Comparison of ENCODE assay signal across 8 cellular contexts in the genomic region with DNA sequence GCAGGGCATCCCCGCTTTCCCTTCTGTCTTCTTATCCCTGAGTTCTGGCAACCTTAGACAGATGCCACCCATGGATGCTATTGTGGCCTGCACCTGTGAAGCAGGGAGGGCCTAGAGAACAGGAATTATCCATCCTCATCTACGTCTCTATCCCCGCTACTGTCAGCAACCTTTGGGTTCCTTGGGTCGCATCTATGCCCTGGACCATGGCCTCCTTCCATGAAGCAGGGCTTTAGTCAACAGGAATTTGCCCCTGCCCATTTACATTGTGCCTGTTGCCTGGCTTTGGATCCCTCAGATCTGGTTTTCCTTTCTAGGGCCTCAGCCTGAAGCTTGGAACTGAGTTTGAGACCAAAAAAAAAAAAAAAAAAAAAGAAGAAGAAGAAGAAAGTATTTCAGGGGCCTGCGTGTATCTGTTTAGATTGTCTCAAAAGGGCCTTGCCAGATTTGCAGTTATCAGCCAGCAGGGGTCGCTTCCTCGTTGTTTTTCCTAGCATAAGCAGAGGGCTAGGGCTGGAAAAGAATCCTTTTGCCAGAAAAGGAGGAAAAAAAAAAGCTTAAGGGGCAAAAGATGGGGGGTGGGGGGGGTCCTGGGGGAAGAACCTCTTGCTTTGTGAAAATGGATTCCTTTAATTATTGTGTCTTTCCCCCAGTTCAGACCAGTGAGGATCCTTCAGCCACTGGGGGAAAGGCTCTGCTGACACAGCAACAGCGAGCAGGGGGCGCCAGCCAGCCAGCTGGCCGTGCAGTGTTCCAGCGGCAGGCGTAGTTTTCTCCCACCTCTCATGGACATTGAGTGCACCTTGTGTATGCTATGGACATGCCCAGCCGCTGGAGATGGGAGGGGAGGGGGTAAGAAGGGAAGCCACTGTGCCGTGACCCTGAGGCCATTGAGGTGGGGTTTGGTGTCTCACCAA.
DNase-seq lines count a peak whose midpoint lies in the region; ATAC-seq and TF ChIP-seq lines count a peak whose summit lies in the region.

No MANE protein-coding gene starts in this region.

- no peak for TF ChIP-seq POLR2A in adrenal gland (IDR thresholded peaks at IDR 0.05)
- TF ChIP-seq POLR2A in spleen (IDR thresholded peaks at IDR 0.05): no peak

- ATAC-seq in HG03159 (IDR thresholded peaks at IDR 0.05; ENCODE audit: unreplicated experiment): no peak

- H3K27ac ChIP-seq in adrenal gland (no peak overlapping the region), hepatocyte (no peak overlapping the region), spleen (no peak overlapping the region)

- TF ChIP-seq CTCF in adrenal gland (IDR thresholded peaks at IDR 0.05): peak; percentile 30 to 59 (median 54)
- TF ChIP-seq CTCF in hepatocyte (IDR thresholded peaks at IDR 0.05; ENCODE audit: poor library complexity): peak; percentile 64
- peak in 8 of 11 experiments; percentile 16 to 59 (median 44) for TF ChIP-seq CTCF in spleen (IDR thresholded peaks at IDR 0.05 in 8 of 11, conservative IDR thresholded peaks at IDR 0.05 in 3 of 11)

- no peak overlapping the region for H2AFZ ChIP-seq in hepatocyte

- H3K9me3 ChIP-seq in adrenal gland (replicated peaks in 1 of 3) (no peaks in the 10 kb centered on the region), hepatocyte (ENCODE audit: low read depth) (no peaks in the 10 kb centered on the region), spleen (peaks cover 0 to 23% (median 15%) of the 10 kb centered on the region in 8 donors)

- intact Hi-C loops in adrenal gland (cut with DNase I) (no loop called here), spleen (cut with DNase I; ENCODE audit: low total_unique reads) (no loop called here)

- no peaks in the 10 kb centered on the region for H3K27me3 ChIP-seq in adrenal gland
- H3K27me3 ChIP-seq in hepatocyte: no peaks in the 10 kb centered on the region
- no peaks in the 10 kb centered on the region for H3K27me3 ChIP-seq in spleen (replicated peaks in 1 of 7)

- H4K20me1 ChIP-seq in hepatocyte (ENCODE audit: insufficient read depth, poor library complexity, severe bottlenecking): no peaks in the 10 kb centered on the region

- 40 to 48% (median 47%) methylated on average over 13 to 14 of the region's 14 CpGs for WGBS in adrenal gland, 4 donors
- WGBS in hepatocyte (ENCODE audit: low lambda C conversion rate, missing lambda C conversion rate): 62% methylated on average over 14 of the region's 14 CpGs
- 50 to 66% (median 56%) methylated on average over 13 to 14 of the region's 14 CpGs for WGBS in spleen, 5 donors

- H3K36me3 ChIP-seq in adrenal gland (replicated peaks in 1 of 2) (no peaks in the 10 kb centered on the region), hepatocyte (replicated peaks; ENCODE audit: insufficient read depth, low read depth) (no peaks in the 10 kb centered on the region), spleen (no peaks in the 10 kb centered on the region)

- no peaks in the 10 kb centered on the region for H3K79me2 ChIP-seq in hepatocyte

- no peak overlapping the region for H3K4me2 ChIP-seq in hepatocyte

- H3K9me2 ChIP-seq in hepatocyte (replicated peaks; ENCODE audit: insufficient read depth): no peaks in the 10 kb centered on the region

- H3K4me3 ChIP-seq in adrenal gland: no peak overlapping the region
- no peak overlapping the region for H3K4me3 ChIP-seq in hepatocyte
- H3K4me3 ChIP-seq in spleen: no peak overlapping the region

- H3K4me1 ChIP-seq in adrenal gland (replicated peaks in 1 of 2) (no peaks in the 10 kb centered on the region), hepatocyte (ENCODE audit: insufficient read depth) (no peaks in the 10 kb centered on the region), spleen (no peaks in the 10 kb centered on the region)

- peak; percentile 5 for DNase-seq in NCI-H1436 (lab: John Stamatoyannopoulos, UW)
- no peak for DNase-seq in NCI-H1436 treated with DMSO at 0.1 percent for 48 hours (lab: John Stamatoyannopoulos, UW)
- DNase-seq in NCI-H1105 treated with DMSO at 0.1 percent for 48 hours (lab: John Stamatoyannopoulos, UW): peak; percentile 34
- DNase-seq in adrenal gland: peak; percentile 58 to 88 (median 72)
- DNase-seq in hepatocyte (ENCODE audit: low spot score): peak; percentile 73
- DNase-seq in spleen: peak; percentile 60
- DNase-seq in D341Med (ENCODE audit: low spot score): no peak

Comparison
In these comparisons a context has a peak if more than half of its experiments do, and no peak if none do; other contexts are left out.
1. DNase-seq: peak in NCI-H1436 (single experiment), NCI-H1105 treated with DMSO at 0.1 percent for 48 hours (single experiment), adrenal gland (7 of 7), hepatocyte (single experiment) and spleen (single experiment); none in NCI-H1436 treated with DMSO at 0.1 percent for 48 hours (single experiment) and D341Med (single experiment).
2. Peak in every context shown above with its lines, with median percentiles within 50 percentile points of each other: CTCF ChIP-seq.